Comparison of ENCODE assay signal across 8 cellular contexts in the genomic region with DNA sequence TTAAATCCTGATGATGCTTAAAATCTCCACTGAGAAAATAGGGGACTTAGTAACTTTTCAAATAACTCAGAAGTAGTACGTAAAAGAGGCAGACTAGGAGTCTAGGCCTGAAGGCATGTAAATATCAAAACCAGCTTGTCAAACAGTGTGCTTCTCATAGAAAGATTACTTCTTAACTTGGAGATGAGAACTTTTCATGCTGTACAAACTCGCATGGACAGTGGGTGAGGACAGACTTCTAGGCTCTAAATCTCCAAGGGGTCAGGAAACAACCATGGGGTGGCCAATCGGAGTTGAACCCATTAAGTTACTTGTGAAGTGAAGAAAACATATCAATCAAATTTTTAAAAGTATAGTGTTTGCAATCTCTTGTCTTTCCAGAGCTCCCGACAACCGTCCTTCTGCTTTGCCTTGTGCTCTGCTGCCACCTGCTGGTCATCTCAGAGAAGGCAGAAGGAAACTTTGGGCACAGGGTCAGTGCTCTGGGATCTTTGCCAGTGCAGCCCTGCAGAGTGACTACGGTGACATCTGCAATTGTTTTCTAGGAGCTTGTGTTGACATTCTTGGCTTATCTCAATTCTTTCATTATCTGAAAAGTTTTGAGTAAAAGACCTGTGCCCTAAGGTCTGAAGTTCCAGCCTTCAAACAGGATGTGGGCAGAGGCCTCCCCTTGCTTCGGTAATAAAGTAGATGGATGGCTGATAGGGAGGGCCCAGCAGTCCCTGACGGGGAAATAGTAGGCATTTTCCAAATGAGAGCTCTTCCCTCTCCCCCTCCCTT.
A peak's percentile ranks its signal among the peaks of the same experiment; 100 is the strongest.
DNase-seq lines count a peak whose midpoint lies in the region; ATAC-seq and TF ChIP-seq lines count a peak whose summit lies in the region.

No MANE protein-coding gene starts in this region.

- H3K9me3 ChIP-seq in lung (ENCODE audit: control insufficient read depth in 2 of 2, insufficient read depth in 1 of 2, low read length in 1 of 2), result no peaks in the 10 kb centered on the region

- peak; percentile 80 to 100 (median 98) for TF ChIP-seq CTCF in dorsolateral prefrontal cortex (IDR thresholded peaks at IDR 0.05 in 54 of 56, conservative IDR thresholded peaks at IDR 0.05 in 2 of 56; ENCODE audit: low read depth in 1 of 56, partially characterized antibody in 56 of 56)
- TF ChIP-seq CTCF in lung (IDR thresholded peaks at IDR 0.05; ENCODE audit: control extremely low read depth, extremely low read depth), result peak; percentile 98

- H3K27me3 ChIP-seq in dorsolateral prefrontal cortex (no peaks in the 10 kb centered on the region), lung (ENCODE audit: control insufficient read depth, insufficient read depth) (no peaks in the 10 kb centered on the region)

- H3K36me3 ChIP-seq in lung (ENCODE audit: control insufficient read depth in 2 of 2, insufficient read depth in 2 of 2, low read length in 2 of 2), result no peaks in the 10 kb centered on the region

- peak; percentile 73 for ATAC-seq in GM19025 (IDR thresholded peaks at IDR 0.05; ENCODE audit: low read depth, unreplicated experiment)
- peak; percentile 94 for ATAC-seq in HG03342 (IDR thresholded peaks at IDR 0.05; ENCODE audit: unreplicated experiment)
- ATAC-seq in lung (ENCODE audit: insufficient read depth, low FRiP score), result peak; percentile 89

- DNase-seq in Ammon's horn (ENCODE audit: low spot score), result peak; percentile 92
- DNase-seq in NCI-H526 (lab: John Stamatoyannopoulos, UW), result peak; percentile 28 to 74
- DNase-seq in activated CD4-positive, alpha-beta T cell treated with anti-CD3 and anti-CD28 coated beads, Interleukin-2, amount 50 U/mL, for 24 hours (ENCODE audit: low read depth in 1 of 2, low spot score in 1 of 2), result peak; percentile 62 to 77
- peak; percentile 72 to 92 (median 84) for DNase-seq in dorsolateral prefrontal cortex
- peak; percentile 84 for DNase-seq in lung (ENCODE audit: low spot score)
- peak; percentile 57 to 68 (median 64) for DNase-seq in stimulated activated CD4-positive, alpha-beta T cell treated with anti-CD3 and anti-CD28 coated beads, TNF-alpha, amount 100 ng/mL, for 48 hours (ENCODE audit: low read depth in 3 of 3)

- intact Hi-C loops in dorsolateral prefrontal cortex (cut with DNase I), result loop anchor here (2.0 to 5.0 kb wide), 6 partner anchors 255 to 620 kb away; no protein-coding TSS in a partner anchor

- 15 to 19% methylated on average over 8 of the region's 8 CpGs for WGBS in lung, 2 donors

- H3K4me3 ChIP-seq in dorsolateral prefrontal cortex, result peak overlapping the region in 1 of 59 donors; percentile 17
- no peak overlapping the region for H3K4me3 ChIP-seq in lung

- peaks cover 3 to 8% of the 10 kb centered on the region in 2 donors for H3K4me1 ChIP-seq in lung (ENCODE audit: control insufficient read depth in 2 of 2, insufficient read depth in 2 of 2, low read length in 2 of 2)

- H3K27ac ChIP-seq in dorsolateral prefrontal cortex (peak overlapping the region in 52 of 59 donors; percentile 2 to 90 (median 75)), lung (ENCODE audit: low read depth in 1 of 2, low read length in 1 of 2) (no peak overlapping the region)

Comparison
In these comparisons a context has a peak if more than half of its experiments do, and no peak if none do; other contexts are left out.
1. H3K27ac ChIP-seq: peak in dorsolateral prefrontal cortex (52 of 59); none in lung (0 of 2).
2. Peak in every context shown above with its lines, with median percentiles within 50 percentile points of each other: DNase-seq and ATAC-seq.